9 cellular contexts compared by ENCODE assay signal in the genomic region with DNA sequence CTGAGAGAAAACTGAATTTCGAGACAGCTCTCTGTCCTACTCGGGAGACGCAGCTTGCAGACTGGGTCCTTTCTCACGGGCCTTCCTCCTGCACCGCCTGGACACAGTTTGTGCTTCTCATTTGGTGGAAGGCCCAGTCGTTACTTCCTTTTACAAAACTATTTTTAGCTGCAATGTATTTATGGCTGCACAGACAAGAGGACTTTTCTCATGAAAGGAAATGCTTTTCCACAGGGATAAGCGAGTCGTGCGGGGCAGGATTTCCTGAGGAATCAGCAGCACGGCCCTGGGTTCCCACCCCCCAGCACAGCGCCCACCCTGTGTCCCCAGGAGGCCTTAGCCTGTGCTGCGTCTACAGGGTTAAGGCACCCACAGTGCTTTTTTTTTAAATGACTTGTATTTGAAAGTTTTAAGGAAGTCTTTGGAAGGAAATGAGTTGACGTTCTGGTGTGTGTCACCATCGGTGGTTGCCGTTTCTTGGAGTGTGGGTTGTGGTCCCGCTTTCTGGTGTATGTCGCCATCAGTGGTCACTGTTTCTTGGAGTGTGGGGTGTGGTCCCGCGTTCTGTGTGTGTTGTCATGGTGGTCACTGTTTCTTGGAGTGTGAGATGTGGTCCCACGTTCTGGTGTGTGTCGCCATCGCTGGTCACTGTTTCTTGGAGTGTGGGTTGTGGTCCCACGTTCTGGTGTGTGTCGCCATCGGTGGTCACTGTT. TPM values are rescaled to one million over a fixed set of nuclear protein-coding genes. Genes with fewer than 3 reads are reported as not detected.
DNase-seq lines count a peak whose midpoint lies in the region; ATAC-seq, FAIRE-seq and TF ChIP-seq lines count a peak whose summit lies in the region.
"Had no signal": no experiment of that assay in that cellular context is flagged by ENCODE, and none has a peak within 500 bp of the region (broad histone marks: within the 10 kb centered on the region; RNA-seq: fewer than 3 reads in every experiment).

No MANE protein-coding gene starts in this region.

- no peak for TF ChIP-seq POLR2A in esophagus muscularis mucosa (IDR thresholded peaks at IDR 0.05; ENCODE audit: low read depth)

- 39% methylated on average over 25 of the region's 25 CpGs for WGBS in esophagus muscularis mucosa

- no peak for TF ChIP-seq EP300 in esophagus muscularis mucosa (IDR thresholded peaks at IDR 0.05)

- no peak for FAIRE-seq in RCC 7860 (lab: Jason Lieb, UNC)
- FAIRE-seq: endometrium had no signal

- H3K4me3 ChIP-seq in esophagus muscularis mucosa, result peak overlapping the region in 3 of 4 donors; percentile 6 to 30 (median 26)

- TF ChIP-seq CTCF in esophagus muscularis mucosa (IDR thresholded peaks at IDR 0.05), result no peak

- H3K4me1 ChIP-seq in esophagus muscularis mucosa, result peaks cover 91 to 100% (median 97%) of the 10 kb centered on the region in 4 donors

- H3K36me3 ChIP-seq in esophagus muscularis mucosa, result no peaks in the 10 kb centered on the region

- H3K27ac ChIP-seq in esophagus muscularis mucosa (replicated peaks in 1 of 4), result peak overlapping the region; percentile 73 to 89 (median 86)

- ATAC-seq in GM21390 (IDR thresholded peaks at IDR 0.05; ENCODE audit: unreplicated experiment) (peak; percentile 43), GM21381 (IDR thresholded peaks at IDR 0.05; ENCODE audit: unreplicated experiment) (no peak)

- no peaks in the 10 kb centered on the region for H3K27me3 ChIP-seq in esophagus muscularis mucosa

- intact Hi-C loops in esophagus muscularis mucosa (cut with DNase I), result no loop called here

- peak; percentile 95 for DNase-seq in SIG-M5 treated with dmso at 0.1 percent for 504 hours (lab: John Stamatoyannopoulos, UW; ENCODE audit: unreplicated experiment)
- DNase-seq in esophagus muscularis mucosa (ENCODE audit: extremely low spot score), result no peak
- DNase-seq in pulmonary artery endothelial cell (ENCODE audit: low read depth, low spot score), result peak; percentile 32
- no peak for DNase-seq in occipital lobe (lab: John Stamatoyannopoulos, UW)
- no peak for DNase-seq in RCC 7860 (ENCODE audit: low spot score)
- DNase-seq in H4 (ENCODE audit: low spot score), result no peak

- no peaks in the 10 kb centered on the region for H3K9me3 ChIP-seq in esophagus muscularis mucosa

RNA-seq across cellular contexts. Expression of gene INPP5A, which starts 50.9 kb away (rescaled TPM):
- total RNA-seq in esophagus muscularis mucosa (100 to 1,000 TPM; 234 to 301 (median 245) TPM), pulmonary artery endothelial cell (23.9 and 25.4 TPM in 2 replicates), occipital lobe (29.3 TPM)
- total RNA-seq in H4 (2014; rRNA removed; shearing (Covaris generic)), result 15.8 and 21.0 TPM in 2 replicates

Comparison
In these comparisons a context has a peak if more than half of its experiments do, and no peak if none do; other contexts are left out.
1. DNase-seq: peak in SIG-M5 treated with dmso at 0.1 percent for 504 hours (single experiment) and pulmonary artery endothelial cell (single experiment); none in esophagus muscularis mucosa (single experiment), occipital lobe (single experiment), RCC 7860 (single experiment) and H4 (single experiment).